ENCODE assay signal across 8 cellular contexts in the genomic region with DNA sequence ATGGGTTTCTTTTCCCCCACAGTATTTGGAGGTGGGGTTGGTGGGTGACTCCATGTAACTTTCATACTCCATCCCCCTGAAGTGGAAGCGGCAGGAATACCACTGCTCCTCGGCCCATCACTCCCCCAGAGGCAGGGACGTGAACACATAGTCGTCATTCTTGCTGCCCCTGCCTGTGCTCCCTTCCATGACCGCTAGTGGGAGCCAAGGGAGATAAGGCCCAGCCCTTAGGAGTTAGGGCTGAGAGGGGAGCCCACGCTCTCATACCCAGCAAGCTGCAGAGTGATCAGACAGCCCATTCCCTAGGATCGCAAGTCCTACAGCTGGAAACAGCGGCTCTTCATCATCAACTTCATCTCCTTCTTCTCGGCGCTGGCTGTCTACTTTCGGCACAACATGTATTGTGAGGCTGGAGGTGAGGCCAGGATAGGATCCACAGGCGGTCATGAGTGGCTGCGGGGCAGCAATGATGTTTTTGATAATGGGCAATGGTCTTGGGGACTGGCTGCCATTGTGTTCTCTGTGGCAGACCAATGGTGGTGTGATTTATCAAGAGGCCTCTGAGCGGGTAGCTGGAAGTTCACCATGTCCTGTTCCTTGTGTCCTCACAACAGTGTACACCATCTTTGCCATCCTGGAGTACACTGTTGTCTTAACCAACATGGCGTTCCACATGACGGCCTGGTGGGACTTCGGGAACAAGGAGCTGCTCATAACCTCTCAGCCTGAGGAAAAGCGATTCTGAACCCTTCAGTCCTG. TPM values are rescaled to one million over a fixed set of nuclear protein-coding genes. Genes with fewer than 3 reads are reported as not detected.
DNase-seq lines count a peak whose midpoint lies in the region; ATAC-seq and TF ChIP-seq lines count a peak whose summit lies in the region.

No MANE protein-coding gene starts in this region.

- no peak overlapping the region for H3K4me3 Mint-ChIP-seq in CD14-positive monocyte
- H3K4me3 Mint-ChIP-seq in activated naive CD8-positive, alpha-beta T cell treated with anti-CD3 and anti-CD28 coated beads for 36 hours = no peak overlapping the region

- no peaks in the 10 kb centered on the region for H4K20me1 ChIP-seq in SU-DHL-6 (ENCODE audit: low read depth, low read length)

- peaks cover 0 to 3% (median 0%) of the 10 kb centered on the region in 7 donors for H3K9me3 Mint-ChIP-seq in CD14-positive monocyte
- no peaks in the 10 kb centered on the region for H3K9me3 Mint-ChIP-seq in activated naive CD8-positive, alpha-beta T cell treated with anti-CD3 and anti-CD28 coated beads for 36 hours

- no peaks in the 10 kb centered on the region for H3K9me3 ChIP-seq in SU-DHL-6 (ENCODE audit: insufficient read depth, low read length)
- H3K9me3 ChIP-seq in iPS DF 6.9 (ENCODE audit: control insufficient read depth, insufficient read depth, low read length) = no peaks in the 10 kb centered on the region

- TF ChIP-seq CTCF in CD14-positive monocyte (IDR thresholded peaks at IDR 0.05) (peak; percentile 94), SU-DHL-6 (IDR thresholded peaks at IDR 0.05; ENCODE audit: insufficient read depth, low read length, poor library complexity, severe bottlenecking) (peak; percentile 93)

- peak overlapping the region; percentile 80 to 91 (median 87) for H3K27ac Mint-ChIP-seq in CD14-positive monocyte
- peak overlapping the region; percentile 73 for H3K27ac Mint-ChIP-seq in activated naive CD8-positive, alpha-beta T cell treated with anti-CD3 and anti-CD28 coated beads for 36 hours

- no peak overlapping the region for H2AFZ ChIP-seq in SU-DHL-6 (ENCODE audit: low read depth, low read length, severe bottlenecking)

- no peaks in the 10 kb centered on the region for H3K9me2 ChIP-seq in SU-DHL-6 (replicated peaks; ENCODE audit: insufficient read depth, low read length)

- ATAC-seq in HG03439 (IDR thresholded peaks at IDR 0.05; ENCODE audit: unreplicated experiment) (peak; percentile 60), GM19328 (IDR thresholded peaks at IDR 0.05; ENCODE audit: unreplicated experiment) (no peak)

- H3K9ac ChIP-seq in SU-DHL-6 (ENCODE audit: low read length) = no peak overlapping the region

- no peak overlapping the region for H3K4me2 ChIP-seq in SU-DHL-6 (ENCODE audit: low read depth, low read length, poor library complexity, severe bottlenecking)

- H3K27me3 ChIP-seq in SU-DHL-6 (ENCODE audit: low read length) (no peaks in the 10 kb centered on the region), iPS DF 6.9 (ENCODE audit: control insufficient read depth, insufficient read depth, low read length) (no peaks in the 10 kb centered on the region)

- DNase-seq in CD14-positive monocyte (ENCODE audit: low spot score) = peak; percentile 80
- peak; percentile 77 for DNase-seq in GM19238 (ENCODE audit: insufficient read length, low spot score)
- DNase-seq in activated naive CD8-positive, alpha-beta T cell treated with anti-CD3 and anti-CD28 coated beads for 36 hours = peak; percentile 78
- DNase-seq in iPS DF 6.9 (ENCODE audit: low read depth, low spot score) = peak; percentile 86
- DNase-seq in stimulated activated CD4-positive, alpha-beta T cell treated with anti-CD3 and anti-CD28 coated beads, Interleukin-2, amount 100 ng/mL, for 4 hours (ENCODE audit: low read depth) = peak; percentile 74

- H3K4me1 Mint-ChIP-seq in CD14-positive monocyte = peaks cover 49% of the 10 kb centered on the region
- H3K4me1 Mint-ChIP-seq in activated naive CD8-positive, alpha-beta T cell treated with anti-CD3 and anti-CD28 coated beads for 36 hours = peaks cover 17% of the 10 kb centered on the region

- peaks cover 13% of the 10 kb centered on the region for H3K4me1 ChIP-seq in iPS DF 6.9 (ENCODE audit: control insufficient read depth, insufficient read depth, low read length)

- H3K27ac ChIP-seq in SU-DHL-6 (ENCODE audit: low read depth, low read length) (no peak overlapping the region), iPS DF 6.9 (ENCODE audit: low read length) (no peak overlapping the region)

- H3F3A ChIP-seq in SU-DHL-6 (ENCODE audit: insufficient read depth) = peaks cover 8% of the 10 kb centered on the region; the same call in 1 of the 2 replicates

- H3K4me3 ChIP-seq in SU-DHL-6 (ENCODE audit: insufficient read depth, low read length, poor library complexity, severe bottlenecking) (no peak overlapping the region), iPS DF 6.9 (ENCODE audit: low read length) (no peak overlapping the region)

- intact Hi-C loops in CD14-positive monocyte (cut with micrococcal nuclease) = no loop called here

- WGBS in iPS DF 6.9 (ENCODE audit: insufficient coverage, insufficient read length) = no CpG with 5 or more reads among the region's 18 CpGs

- H3K27me3 Mint-ChIP-seq in CD14-positive monocyte (ENCODE audit: low read depth in 3 of 3) = no peaks in the 10 kb centered on the region
- H3K27me3 Mint-ChIP-seq in activated naive CD8-positive, alpha-beta T cell treated with anti-CD3 and anti-CD28 coated beads for 36 hours = no peaks in the 10 kb centered on the region

- H3K36me3 ChIP-seq in SU-DHL-6 (ENCODE audit: low read length) (no peaks in the 10 kb centered on the region), iPS DF 6.9 (ENCODE audit: control insufficient read depth, insufficient read depth, low read length) (peaks cover 7% of the 10 kb centered on the region; the same call in 1 of the 2 replicates)

- H3K36me3 Mint-ChIP-seq in CD14-positive monocyte = peaks cover 40 to 49% of the 10 kb centered on the region in 2 donors
- H3K36me3 Mint-ChIP-seq in activated naive CD8-positive, alpha-beta T cell treated with anti-CD3 and anti-CD28 coated beads for 36 hours = peaks cover 39% of the 10 kb centered on the region

- H3K79me2 ChIP-seq in SU-DHL-6 (ENCODE audit: insufficient read depth, low read length) = 0 out of 2 replicates have a peak, but pooled peaks cover 4% of the 10 kb centered on the region

RNA-seq across cellular contexts. Expression of a gene that starts 15.9 kb away (rescaled TPM):
- polyA plus RNA-seq in CD14-positive monocyte = 100 to 1,000 TPM; 315 to 458 TPM
- total RNA-seq in activated naive CD8-positive, alpha-beta T cell treated with anti-CD3 and anti-CD28 coated beads for 36 hours = 100 to 1,000 TPM; 183 to 190 TPM

RNA-seq across cellular contexts. Expression of a gene that starts 16.5 kb away (rescaled TPM):
- polyA plus RNA-seq in CD14-positive monocyte = 1 to 10 TPM; 5.8 to 6.8 TPM
- 10 to 100 TPM; 35.4 to 35.6 TPM for total RNA-seq in activated naive CD8-positive, alpha-beta T cell treated with anti-CD3 and anti-CD28 coated beads for 36 hours

RNA-seq across cellular contexts. Expression of a gene that starts 27.5 kb away (rescaled TPM):
- polyA plus RNA-seq in CD14-positive monocyte = 10 to 100 TPM; 19.6 to 28.5 TPM
- total RNA-seq in activated naive CD8-positive, alpha-beta T cell treated with anti-CD3 and anti-CD28 coated beads for 36 hours = 100 to 1,000 TPM in 1 of 2 experiments, 10 to 100 TPM in 1; 98.1 to 115 TPM

RNA-seq across cellular contexts. Expression of a gene that starts 30.6 kb away (rescaled TPM):
- 10 to 100 TPM; 14.0 to 21.0 TPM for polyA plus RNA-seq in CD14-positive monocyte
- 10 to 100 TPM; 49.4 to 55.4 TPM for total RNA-seq in activated naive CD8-positive, alpha-beta T cell treated with anti-CD3 and anti-CD28 coated beads for 36 hours
